15 cellular contexts compared by ENCODE assay signal in genomic region chr5:103938151-103938671, GRCh38.
DNase-seq lines count a peak whose midpoint lies in the region; ATAC-seq and TF ChIP-seq lines count a peak whose summit lies in the region.
"Had no signal": no experiment of that assay in that cellular context is flagged by ENCODE, and none has a peak within 500 bp of the region (broad histone marks: within the 10 kb centered on the region; RNA-seq: fewer than 3 reads in every experiment).

No MANE protein-coding gene starts in this region.

- no peak for TF ChIP-seq POLR2A in upper lobe of left lung (IDR thresholded peaks at IDR 0.05)

- 61% methylated on average over 5 of the region's 5 CpGs for WGBS in hepatocyte (ENCODE audit: low lambda C conversion rate, missing lambda C conversion rate)
- WGBS in upper lobe of left lung, 2 donors = 60 to 66% methylated on average over 5 of the region's 5 CpGs

- H3K36me3 ChIP-seq in hepatocyte (replicated peaks; ENCODE audit: insufficient read depth, low read depth) = no peaks in the 10 kb centered on the region
- H3K36me3 ChIP-seq in PC-3 (ENCODE audit: low read depth, low read length) = no peaks in the 10 kb centered on the region
- no peaks in the 10 kb centered on the region for H3K36me3 ChIP-seq in upper lobe of left lung
- H3K36me3 ChIP-seq: BLaER1 treated with 17β-estradiol and CSF1 and Interleukin-3, amounts not matched to agents 10 nM and 100 nM had no signal

- no peaks in the 10 kb centered on the region for H3K79me2 ChIP-seq in hepatocyte
- no peaks in the 10 kb centered on the region for H3K79me2 ChIP-seq in PC-3 (ENCODE audit: low read length)

- H3K4me3 Mint-ChIP-seq in osteocyte (ENCODE audit: unreplicated experiment) = peak overlapping the region; percentile 29

- H3K9me2 ChIP-seq in hepatocyte (replicated peaks; ENCODE audit: insufficient read depth) = no peaks in the 10 kb centered on the region
- H3K9me2 ChIP-seq in PC-3 (replicated peaks; ENCODE audit: low read length) = no peaks in the 10 kb centered on the region

- no peak overlapping the region for H3K4me2 ChIP-seq in hepatocyte
- H3K4me2 ChIP-seq in PC-3 (ENCODE audit: low read length) = no peak overlapping the region
- H3K4me2 ChIP-seq: BLaER1 treated with 17β-estradiol and CSF1 and Interleukin-3, amounts not matched to agents 10 nM and 100 nM had no signal

- H3K4me1 ChIP-seq in hepatocyte (ENCODE audit: insufficient read depth) (no peaks in the 10 kb centered on the region), PC-3 (ENCODE audit: insufficient read depth, low read length) (0 out of 2 replicates have a peak, but pooled peaks cover 4% of the 10 kb centered on the region), upper lobe of left lung (no peaks in the 10 kb centered on the region)

- TF ChIP-seq EP300 in upper lobe of left lung (IDR thresholded peaks at IDR 0.05) = no peak

- peaks cover 22% of the 10 kb centered on the region for H3K4me1 Mint-ChIP-seq in osteocyte (ENCODE audit: unreplicated experiment)

- no peaks in the 10 kb centered on the region for H3K9me3 ChIP-seq in hepatocyte (ENCODE audit: low read depth)
- H3K9me3 ChIP-seq in PC-3 (ENCODE audit: low read length) = no peaks in the 10 kb centered on the region
- no peaks in the 10 kb centered on the region for H3K9me3 ChIP-seq in upper lobe of left lung
- H3K9me3 ChIP-seq: BLaER1 treated with 17β-estradiol and CSF1 and Interleukin-3, amounts not matched to agents 10 nM and 100 nM had no signal

- no peak overlapping the region for H3K27ac ChIP-seq in hepatocyte
- H3K27ac ChIP-seq in PC-3 (ENCODE audit: low read length) = no peak overlapping the region
- H3K27ac ChIP-seq in upper lobe of left lung = no peak overlapping the region
- H3K27ac ChIP-seq: BLaER1 treated with 17β-estradiol and CSF1 and Interleukin-3, amounts not matched to agents 10 nM and 100 nM had no signal

- H3K27ac Mint-ChIP-seq in osteocyte (ENCODE audit: unreplicated experiment) = peak overlapping the region; percentile 75

- no peak overlapping the region for H3K9ac ChIP-seq in PC-3 (ENCODE audit: low read length)
- H3K9ac ChIP-seq: BLaER1 treated with 17β-estradiol and CSF1 and Interleukin-3, amounts not matched to agents 10 nM and 100 nM had no signal

- H3K4me3 ChIP-seq in hepatocyte (no peak overlapping the region), PC-3 (ENCODE audit: low read length) (no peak overlapping the region), upper lobe of left lung (no peak overlapping the region)
- H3K4me3 ChIP-seq: BLaER1 treated with 17β-estradiol and CSF1 and Interleukin-3, amounts not matched to agents 10 nM and 100 nM had no signal

- H4K20me1 ChIP-seq in hepatocyte (ENCODE audit: insufficient read depth, poor library complexity, severe bottlenecking) (no peaks in the 10 kb centered on the region), PC-3 (ENCODE audit: low read length) (no peaks in the 10 kb centered on the region)
- H4K20me1 ChIP-seq: BLaER1 treated with 17β-estradiol and CSF1 and Interleukin-3, amounts not matched to agents 10 nM and 100 nM had no signal

- H3K9me3 Mint-ChIP-seq in osteocyte (ENCODE audit: unreplicated experiment) = no peaks in the 10 kb centered on the region

- H3K36me3 Mint-ChIP-seq in osteocyte (ENCODE audit: unreplicated experiment) = no peaks in the 10 kb centered on the region

- CTCF ChIA-PET in PC-3 (lab: Charles Lee) = interaction anchor here (0.6 to 0.9 kb wide), 4 partner anchors 9 to 760 kb away, joined by 3 to 6 read pairs (median 4); no protein-coding TSS in a partner anchor

- H2AFZ ChIP-seq in hepatocyte = peak overlapping the region; percentile 21
- H2AFZ ChIP-seq in PC-3 (ENCODE audit: low read length) = no peak overlapping the region; the same call in 1 of the 2 replicates

- ATAC-seq in PC-3 (no peak), upper lobe of left lung (ENCODE audit: low FRiP score in 2 of 2) (no peak)

- no TSS peak for BruUV-seq in PC-3 (replicated peaks; lab: Mats Ljungman, UMichigan)

- POLR2A ChIA-PET in PC-3 (lab: Charles Lee; ENCODE audit: unreplicated experiment) = interaction anchor here (0.6 kb wide), 1 partner anchor 369 kb away, joined by 4 read pairs; no protein-coding TSS in a partner anchor

- no peaks in the 10 kb centered on the region for H3K27me3 Mint-ChIP-seq in osteocyte (ENCODE audit: unreplicated experiment)

- intact Hi-C loops in PC-3 (cut with micrococcal nuclease) = no loop called here

- peak; percentile 8 for DNase-seq in EH (ENCODE audit: low read depth)
- DNase-seq in NCI-H774 (lab: John Stamatoyannopoulos, UW) = peak; percentile 74
- no peak for DNase-seq in hepatocyte (ENCODE audit: low spot score)
- no peak for DNase-seq in osteocyte (ENCODE audit: extremely low spot score, unreplicated experiment)
- DNase-seq in NCI-H345 treated with DMSO at 0.1 percent for 48 hours (lab: John Stamatoyannopoulos, UW; ENCODE audit: unreplicated experiment) = no peak
- no peak for DNase-seq in PC-3
- DNase-seq in upper lobe of left lung = no peak
- no peak for DNase-seq in AG20443 (ENCODE audit: low spot score)
- DNase-seq: DMS 273 treated with DMSO at 0.1 percent for 48 hours, EL, H7, Karpas-422, NCI-H524 treated with DMSO at 0.1 percent for 48 hours, Right ventricle myocardium superior had no signal

- TF ChIP-seq CTCF in hepatocyte (IDR thresholded peaks at IDR 0.05; ENCODE audit: poor library complexity) (no peak), osteocyte (IDR thresholded peaks at IDR 0.05) (no peak), PC-3 (conservative IDR thresholded peaks at IDR 0.05; ENCODE audit: low read depth, low read length) (no peak), upper lobe of left lung (IDR thresholded peaks at IDR 0.05) (no peak)

- no peaks in the 10 kb centered on the region for H3F3A ChIP-seq in PC-3 (ENCODE audit: low read length, unreplicated experiment)

- H3K27me3 ChIP-seq in hepatocyte (no peaks in the 10 kb centered on the region), PC-3 (ENCODE audit: low read length) (no peaks in the 10 kb centered on the region), upper lobe of left lung (no peaks in the 10 kb centered on the region)
- H3K27me3 ChIP-seq: BLaER1 treated with 17β-estradiol and CSF1 and Interleukin-3, amounts not matched to agents 10 nM and 100 nM had no signal

Comparison
In these comparisons a context has a peak if more than half of its experiments do, and no peak if none do; other contexts are left out.
1. DNase-seq: peak in EH (single experiment) and NCI-H774 (single experiment); none in hepatocyte (single experiment), osteocyte (single experiment), NCI-H345 treated with DMSO at 0.1 percent for 48 hours (single experiment), PC-3 (single experiment), upper lobe of left lung (0 of 2) and AG20443 (single experiment).